23 cellular contexts compared by ENCODE assay signal in the genomic region with DNA sequence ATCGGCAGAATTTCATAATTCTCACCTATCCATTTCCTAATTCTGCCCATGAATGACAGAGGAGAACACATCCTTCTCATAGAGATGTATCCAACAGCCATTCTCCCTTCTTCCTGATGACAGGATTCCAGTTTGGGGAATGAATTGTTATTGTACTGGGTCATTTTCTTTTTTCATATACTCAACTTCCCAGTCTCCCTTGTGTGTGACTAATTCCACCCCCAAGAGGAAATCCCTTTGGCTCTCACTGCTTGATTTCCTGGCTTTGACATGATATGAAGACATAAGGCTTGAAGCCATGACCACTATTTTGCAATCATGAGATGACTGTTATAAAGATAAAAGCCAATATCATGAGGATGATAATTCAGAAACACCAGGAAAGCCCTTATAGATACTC.
A peak's percentile ranks its signal among the peaks of the same experiment; 100 is the strongest.
DNase-seq lines count a peak whose midpoint lies in the region; ATAC-seq and TF ChIP-seq lines count a peak whose summit lies in the region.
"Had no signal": no experiment of that assay in that cellular context is flagged by ENCODE, and none has a peak within 500 bp of the region (broad histone marks: within the 10 kb centered on the region; RNA-seq: fewer than 3 reads in every experiment).

No MANE protein-coding gene starts in this region.

- H3K9ac ChIP-seq in BLaER1 treated with 17β-estradiol and CSF1 and Interleukin-3, amounts not matched to agents 10 nM and 100 nM = no peak overlapping the region
- H3K9ac ChIP-seq: KMS-11 had no signal

- H3K27ac ChIP-seq in BLaER1 treated with 17β-estradiol and CSF1 and Interleukin-3, amounts not matched to agents 10 nM and 100 nM = peak overlapping the region in 3 of 11 experiments; percentile 1 to 41 (median 12); a peak in 4 of 22 replicates
- H3K27ac ChIP-seq in psoas muscle = peak overlapping the region; percentile 51
- H3K27ac ChIP-seq: KMS-11, testis had no signal

- H3K9me3 Mint-ChIP-seq in activated T-helper 1 cell treated with anti-CD3 and anti-CD28 coated beads, Interleukin-12 subunit alpha, Interleukin-12 subunit beta, Interleukin-2, Interleukin-4 antibody, amounts not matched to agents 30 ng/mL and 10 ng/mL and 1 ng/mL, durations not matched to agents 14 hours and 24 hours and 36 hours = no peaks in the 10 kb centered on the region
- H3K9me3 Mint-ChIP-seq: activated CD4-positive, alpha-beta T cell treated with anti-CD3 and anti-CD28 coated beads, Interleukin-2, amount 10 ng/mL, durations not matched to agents 7 days and 5 days; CD8-positive, alpha-beta T cell; central memory CD8-positive, alpha-beta T cell; natural killer cell treated with Interleukin-12 subunit alpha and Interleukin-12 subunit beta and Interleukin-15 and Interleukin-18, amount 100 ng/mL, for 72 hours had no signal

- intact Hi-C loops in psoas muscle (cut with DNase I) = no loop called here
- intact Hi-C loops in activated T-helper 1 cell treated with anti-CD3 and anti-CD28 coated beads, Interleukin-12 subunit alpha, Interleukin-12 subunit beta, Interleukin-2, Interleukin-4 antibody, amounts not matched to agents 30 ng/mL and 10 ng/mL and 1 ng/mL, durations not matched to agents 14 hours and 24 hours and 36 hours (cut with micrococcal nuclease) = no loop called here

- WGBS in psoas muscle, 3 donors = 15 to 21% (median 17%) methylated on average over 1 of the region's 1 CpG

- peak overlapping the region in 7 of 11 experiments; percentile 16 to 59 (median 39); a peak in 14 of 22 replicates for H3K4me2 ChIP-seq in BLaER1 treated with 17β-estradiol and CSF1 and Interleukin-3, amounts not matched to agents 10 nM and 100 nM
- H3K4me2 ChIP-seq: KMS-11 had no signal

- H3K4me1 ChIP-seq in BLaER1 treated with 17β-estradiol and CSF1 and Interleukin-3, amounts not matched to agents 10 nM and 100 nM = peaks cover 0 to 17% (median 7%) of the 10 kb centered on the region in 10 experiments; a peak in 11 of 20 replicates
- no peaks in the 10 kb centered on the region for H3K4me1 ChIP-seq in psoas muscle
- H3K4me1 ChIP-seq: testis had no signal

- peaks cover 5% of the 10 kb centered on the region for H3K4me1 Mint-ChIP-seq in activated T-helper 1 cell treated with anti-CD3 and anti-CD28 coated beads, Interleukin-12 subunit alpha, Interleukin-12 subunit beta, Interleukin-2, Interleukin-4 antibody, amounts not matched to agents 30 ng/mL and 10 ng/mL and 1 ng/mL, durations not matched to agents 14 hours and 24 hours and 36 hours (ENCODE audit: low read depth)
- H3K4me1 Mint-ChIP-seq: activated CD4-positive, alpha-beta T cell treated with anti-CD3 and anti-CD28 coated beads, Interleukin-2, amount 10 ng/mL, durations not matched to agents 7 days and 5 days; central memory CD8-positive, alpha-beta T cell had no signal

- no peak overlapping the region for H3K4me3 ChIP-seq in BLaER1 treated with 17β-estradiol and CSF1 and Interleukin-3, amounts not matched to agents 10 nM and 100 nM
- H3K4me3 ChIP-seq in fibroblast of pulmonary artery (replicated peaks; ENCODE audit: low read depth, low read length) = no peak overlapping the region
- H3K4me3 ChIP-seq in psoas muscle = no peak overlapping the region
- H3K4me3 ChIP-seq: testis had no signal

- ATAC-seq in psoas muscle (peak; percentile 60 to 95 (median 89)), GM19395 (IDR thresholded peaks at IDR 0.05; ENCODE audit: unreplicated experiment) (no peak), GM19463 (IDR thresholded peaks at IDR 0.05; ENCODE audit: unreplicated experiment) (no peak), HG02970 (IDR thresholded peaks at IDR 0.05; ENCODE audit: low FRiP score, unreplicated experiment) (no peak)
- ATAC-seq: CD8-positive, alpha-beta T cell; natural killer cell treated with Interleukin-12 subunit alpha and Interleukin-12 subunit beta and Interleukin-15 and Interleukin-18, amount 100 ng/mL, for 72 hours had no signal

- H3K27ac Mint-ChIP-seq in activated T-helper 1 cell treated with anti-CD3 and anti-CD28 coated beads, Interleukin-12 subunit alpha, Interleukin-12 subunit beta, Interleukin-2, Interleukin-4 antibody, amounts not matched to agents 30 ng/mL and 10 ng/mL and 1 ng/mL, durations not matched to agents 14 hours and 24 hours and 36 hours = no peak overlapping the region
- H3K27ac Mint-ChIP-seq: activated CD4-positive, alpha-beta T cell treated with anti-CD3 and anti-CD28 coated beads, Interleukin-2, amount 10 ng/mL, durations not matched to agents 7 days and 5 days; CD8-positive, alpha-beta T cell; natural killer cell treated with Interleukin-12 subunit alpha and Interleukin-12 subunit beta and Interleukin-15 and Interleukin-18, amount 100 ng/mL, for 72 hours had no signal

- no peaks in the 10 kb centered on the region for H3K27me3 Mint-ChIP-seq in activated T-helper 1 cell treated with anti-CD3 and anti-CD28 coated beads, Interleukin-12 subunit alpha, Interleukin-12 subunit beta, Interleukin-2, Interleukin-4 antibody, amounts not matched to agents 30 ng/mL and 10 ng/mL and 1 ng/mL, durations not matched to agents 14 hours and 24 hours and 36 hours (ENCODE audit: insufficient read depth)
- H3K27me3 Mint-ChIP-seq: activated CD4-positive, alpha-beta T cell treated with anti-CD3 and anti-CD28 coated beads, Interleukin-2, amount 10 ng/mL, durations not matched to agents 7 days and 5 days; central memory CD8-positive, alpha-beta T cell; natural killer cell treated with Interleukin-12 subunit alpha and Interleukin-12 subunit beta and Interleukin-15 and Interleukin-18, amount 100 ng/mL, for 72 hours had no signal

- no peaks in the 10 kb centered on the region for H3K36me3 ChIP-seq in BLaER1 treated with 17β-estradiol and CSF1 and Interleukin-3, amounts not matched to agents 10 nM and 100 nM
- H3K36me3 ChIP-seq in psoas muscle (ENCODE audit: insufficient read depth in 1 of 2, low read depth in 1 of 2) = no peaks in the 10 kb centered on the region

- no peak for TF ChIP-seq CTCF in fibroblast of pulmonary artery (IDR thresholded peaks at IDR 0.05; ENCODE audit: low read length, missing control alignments)
- no peak for TF ChIP-seq CTCF in psoas muscle (IDR thresholded peaks at IDR 0.05)

- H3K27me3 ChIP-seq in BLaER1 treated with 17β-estradiol and CSF1 and Interleukin-3, amounts not matched to agents 10 nM and 100 nM = no peaks in the 10 kb centered on the region
- H3K27me3 ChIP-seq in psoas muscle (ENCODE audit: insufficient read depth in 3 of 3, low read length in 2 of 3) = no peaks in the 10 kb centered on the region
- H3K27me3 ChIP-seq: testis had no signal

- DNase-seq in NCI-H226 (peak; percentile 64), fibroblast of pulmonary artery (ENCODE audit: low read depth) (peak; percentile 26), psoas muscle (no peak)
- no peak for DNase-seq in activated T-helper 1 cell treated with anti-CD3 and anti-CD28 coated beads, Interleukin-12 subunit alpha, Interleukin-12 subunit beta, Interleukin-2, Interleukin-4 antibody, amounts not matched to agents 30 ng/mL and 10 ng/mL and 1 ng/mL, durations not matched to agents 14 hours and 24 hours and 36 hours (ENCODE audit: low spot score)
- DNase-seq: activated CD4-positive, alpha-beta T cell treated with anti-CD3 and anti-CD28 coated beads, Interleukin-2, amount 10 ng/mL, durations not matched to agents 7 days and 5 days; activated gamma-delta T cell treated with Interleukin-2 at 50 U/mL for 16 hours; amniotic stem cell; CD8-positive, alpha-beta T cell; DMS79; effector CD8-positive, alpha-beta T cell; NCI-H1105; NCI-H526; SHP77; stimulated activated CD8-positive, alpha-beta memory T cell treated with anti-CD3 and anti-CD28 coated beads, Interleukin-4, amount 100 ng/mL, for 48 hours; T-helper 1 cell; testis had no signal

- no peak overlapping the region for H3K4me3 Mint-ChIP-seq in activated T-helper 1 cell treated with anti-CD3 and anti-CD28 coated beads, Interleukin-12 subunit alpha, Interleukin-12 subunit beta, Interleukin-2, Interleukin-4 antibody, amounts not matched to agents 30 ng/mL and 10 ng/mL and 1 ng/mL, durations not matched to agents 14 hours and 24 hours and 36 hours
- H3K4me3 Mint-ChIP-seq: activated CD4-positive, alpha-beta T cell treated with anti-CD3 and anti-CD28 coated beads, Interleukin-2, amount 10 ng/mL, durations not matched to agents 7 days and 5 days; CD8-positive, alpha-beta T cell; central memory CD8-positive, alpha-beta T cell; natural killer cell treated with Interleukin-12 subunit alpha and Interleukin-12 subunit beta and Interleukin-15 and Interleukin-18, amount 100 ng/mL, for 72 hours had no signal

- no peaks in the 10 kb centered on the region for H3K36me3 Mint-ChIP-seq in activated T-helper 1 cell treated with anti-CD3 and anti-CD28 coated beads, Interleukin-12 subunit alpha, Interleukin-12 subunit beta, Interleukin-2, Interleukin-4 antibody, amounts not matched to agents 30 ng/mL and 10 ng/mL and 1 ng/mL, durations not matched to agents 14 hours and 24 hours and 36 hours (ENCODE audit: low read depth)
- H3K36me3 Mint-ChIP-seq: CD8-positive, alpha-beta T cell had no signal

- H3K9me3 ChIP-seq in BLaER1 treated with 17β-estradiol and CSF1 and Interleukin-3, amounts not matched to agents 10 nM and 100 nM (replicated peaks in 1 of 11) = no peaks in the 10 kb centered on the region
- H3K9me3 ChIP-seq in psoas muscle = no peaks in the 10 kb centered on the region
- H3K9me3 ChIP-seq: testis had no signal

- H4K20me1 ChIP-seq in BLaER1 treated with 17β-estradiol and CSF1 and Interleukin-3, amounts not matched to agents 10 nM and 100 nM = no peaks in the 10 kb centered on the region

Comparison
In these comparisons a context has a peak if more than half of its experiments do, and no peak if none do; other contexts are left out.
1. DNase-seq: peak in NCI-H226 (single experiment) and fibroblast of pulmonary artery (single experiment); none in psoas muscle (0 of 2) and activated T-helper 1 cell treated with anti-CD3 and anti-CD28 coated beads, Interleukin-12 subunit alpha, Interleukin-12 subunit beta, Interleukin-2, Interleukin-4 antibody, amounts not matched to agents 30 ng/mL and 10 ng/mL and 1 ng/mL, durations not matched to agents 14 hours and 24 hours and 36 hours (single experiment).
2. ATAC-seq: peak in psoas muscle (4 of 4); none in GM19395 (single experiment), GM19463 (single experiment) and HG02970 (single experiment).